26 cellular contexts compared by ENCODE assay signal in the genomic region with DNA sequence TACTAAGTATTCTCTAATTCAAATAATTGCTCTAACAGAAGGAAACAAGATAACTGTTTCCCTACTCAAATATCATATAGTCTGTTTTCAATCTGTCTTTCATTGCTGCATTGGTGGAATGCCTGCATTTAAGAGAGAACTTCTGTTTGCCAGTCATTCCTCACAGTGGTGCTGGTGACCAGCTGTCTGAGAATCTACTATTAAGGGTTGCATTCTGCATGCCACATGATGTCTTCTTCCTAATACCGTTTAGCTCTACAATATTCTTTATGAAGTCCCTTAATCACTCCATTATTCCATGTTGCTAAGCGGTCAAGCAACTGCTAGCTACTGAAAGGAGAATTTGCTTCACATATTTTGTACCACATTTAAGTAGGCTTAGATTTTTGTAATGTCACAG.
A peak's percentile ranks its signal among the peaks of the same experiment; 100 is the strongest.
DNase-seq lines count a peak whose midpoint lies in the region; ATAC-seq, FAIRE-seq and TF ChIP-seq lines count a peak whose summit lies in the region.
"Had no signal": no experiment of that assay in that cellular context is flagged by ENCODE, and none has a peak within 500 bp of the region (broad histone marks: within the 10 kb centered on the region; RNA-seq: fewer than 3 reads in every experiment).

No MANE protein-coding gene starts in this region.

- TF ChIP-seq CTCF in D721Med (IDR thresholded peaks at IDR 0.05; ENCODE audit: insufficient read depth, missing control alignments) (no peak), GM12878 (IDR thresholded peaks at IDR 0.05 in 2 of 3, conservative IDR thresholded peaks at IDR 0.05 in 1 of 3; ENCODE audit: control insufficient read depth in 2 of 3, extremely low read depth in 1 of 3, insufficient read depth in 1 of 3, low read depth in 3 of 3, low read length in 3 of 3) (no peak), kidney (IDR thresholded peaks at IDR 0.05; ENCODE audit: borderline replicate concordance, extremely low read depth, insufficient read depth) (no peak)

- no peak for TF ChIP-seq EP300 in GM12878 (IDR thresholded peaks at IDR 0.05; ENCODE audit: borderline replicate concordance in 1 of 2, control insufficient read depth in 1 of 2, low read depth in 2 of 2, low read length in 2 of 2)

- no peaks in the 10 kb centered on the region for H3K27me3 Mint-ChIP-seq in activated CD4-positive, alpha-beta memory T cell treated with anti-CD3 and anti-CD28 coated beads for 36 hours
- H3K27me3 Mint-ChIP-seq: CD4-positive, CD25-positive, alpha-beta regulatory T cell had no signal

- RAD21 ChIA-PET in GM12878 (lab: Charles Lee; ENCODE audit: unreplicated experiment) = no interaction called here

- CTCF ChIA-PET in GM12878 (lab: Yijun Ruan, JAX) = no interaction called here
- CTCF ChIA-PET in activated CD4-positive, alpha-beta memory T cell treated with anti-CD3 and anti-CD28 coated beads for 36 hours (lab: Charles Lee) = no interaction called here

- H3K27me3 ChIP-seq in GM12878 (replicated peaks in 1 of 2; ENCODE audit: control insufficient read depth in 2 of 2, insufficient read depth in 2 of 2, low read length in 1 of 2) (no peaks in the 10 kb centered on the region), neuron (ENCODE audit: insufficient read depth, low read length) (no peaks in the 10 kb centered on the region)
- H3K27me3 ChIP-seq: BLaER1, SJCRH30 had no signal

- H4K20me1 ChIP-seq in GM12878 (ENCODE audit: control insufficient read depth, insufficient read depth) = no peaks in the 10 kb centered on the region
- H4K20me1 ChIP-seq: BLaER1 had no signal

- H3K9me3 Mint-ChIP-seq in activated CD4-positive, alpha-beta memory T cell treated with anti-CD3 and anti-CD28 coated beads for 36 hours = peaks cover 6% of the 10 kb centered on the region

- H3K27ac Mint-ChIP-seq in activated CD4-positive, alpha-beta memory T cell treated with anti-CD3 and anti-CD28 coated beads for 36 hours = no peak overlapping the region
- H3K27ac Mint-ChIP-seq: CD4-positive, CD25-positive, alpha-beta regulatory T cell; H9; HFFc6 had no signal

- WGBS in GM12878 (ENCODE audit: insufficient coverage, insufficient replicate concordance, low lambda C conversion rate, missing lambda C conversion rate) = 21% methylated on average over 2 of the region's 2 CpGs

- no peak for ATAC-seq in GM12878
- ATAC-seq in left lobe of liver = peak; percentile 72
- ATAC-seq in left colon = no peak
- no peak for ATAC-seq in HG02610 (IDR thresholded peaks at IDR 0.05; ENCODE audit: unreplicated experiment)
- ATAC-seq: PC-3, Right ventricle myocardium inferior had no signal

- no peak overlapping the region for H3K4me3 ChIP-seq in GM12878
- H3K4me3 ChIP-seq in neuron (ENCODE audit: low read length) = no peak overlapping the region
- no peak overlapping the region for H3K4me3 ChIP-seq in kidney (ENCODE audit: low read length in 2 of 2)
- H3K4me3 ChIP-seq: BLaER1, GM23248, SJCRH30 had no signal

- DNase-seq in D721Med (ENCODE audit: insufficient read length, low spot score) (no peak), GM12878 (ENCODE audit: low read depth, low spot score) (no peak), left lobe of liver (ENCODE audit: low spot score) (no peak), left colon (no peak), kidney (no peak)
- DNase-seq in activated CD4-positive, alpha-beta memory T cell treated with anti-CD3 and anti-CD28 coated beads for 36 hours = no peak
- DNase-seq: CD4-positive, CD25-positive, alpha-beta regulatory T cell; DMS53; GM23248; H9; HFFc6; NCI-H1048; NCI-H1417; NCI-H1694; NCI-H2029 treated with DMSO at 0.1 percent for 48 hours; NCI-H446 treated with DMSO at 0.1 percent for 48 hours; NCI-H526; NCI-H82; NK-92 treated with Interleukin-12 subunit alpha and Interleukin-12 subunit beta, amount 100 ng/mL, for 24 hours; PC-3; SJCRH30 had no signal

- peak; percentile 87 for FAIRE-seq in D721Med (lab: Jason Lieb, UNC)
- FAIRE-seq in GM12878 (lab: Jason Lieb, UNC) = no peak
- no peak for FAIRE-seq in kidney (lab: Jason Lieb, UNC)

- 0 out of 2 replicates have a peak, but pooled peaks have one; percentile 1 for TF ChIP-seq RAD21 in GM12878 (IDR thresholded peaks at IDR 0.05; ENCODE audit: insufficient read depth, low read depth, low read length)

- H3K79me2 ChIP-seq in GM12878 (ENCODE audit: control insufficient read depth, insufficient read depth, low read length) = no peaks in the 10 kb centered on the region

- H3K36me3 ChIP-seq in GM12878 (ENCODE audit: control insufficient read depth in 2 of 2, insufficient read depth in 2 of 2, low read length in 1 of 2) (no peaks in the 10 kb centered on the region), neuron (ENCODE audit: insufficient read depth, low read length) (no peaks in the 10 kb centered on the region), kidney (ENCODE audit: control insufficient read depth in 1 of 2, insufficient read depth in 2 of 2, low read length in 2 of 2) (no peaks in the 10 kb centered on the region)
- H3K36me3 ChIP-seq: BLaER1, SJCRH30 had no signal

- SMC1A ChIA-PET in GM12878 (lab: Charles Lee; ENCODE audit: uncharacterized antibody, unreplicated experiment) = interaction anchor here (1.2 kb wide), 1 partner anchor 33 kb away, joined by 3 read pairs; no protein-coding TSS in a partner anchor

- H3K9me3 ChIP-seq in GM12878 (replicated peaks; ENCODE audit: control insufficient read depth, insufficient read depth, low read length) (no peaks in the 10 kb centered on the region), neuron (ENCODE audit: low read length) (peaks cover 3% of the 10 kb centered on the region), kidney (ENCODE audit: control insufficient read depth in 1 of 2, low read length in 2 of 2) (peaks cover 0 to 1% of the 10 kb centered on the region in 2 donors)
- H3K9me3 ChIP-seq: SJCRH30 had no signal

- H3K36me3 Mint-ChIP-seq in activated CD4-positive, alpha-beta memory T cell treated with anti-CD3 and anti-CD28 coated beads for 36 hours = no peaks in the 10 kb centered on the region
- H3K36me3 Mint-ChIP-seq: CD4-positive, CD25-positive, alpha-beta regulatory T cell had no signal

- in situ Hi-C loops in GM12878 (cut with MboI) = no loop called here

- H3K9ac ChIP-seq in GM12878 (ENCODE audit: control insufficient read depth, insufficient read depth, low read length) = no peak overlapping the region
- H3K9ac ChIP-seq in kidney (ENCODE audit: low read length in 2 of 2) = no peak overlapping the region
- H3K9ac ChIP-seq: BLaER1, GM23248 had no signal

- no peaks in the 10 kb centered on the region for H3K4me1 ChIP-seq in GM12878 (ENCODE audit: control insufficient read depth, insufficient read depth, low read length)
- peaks cover 43% of the 10 kb centered on the region for H3K4me1 ChIP-seq in neuron (ENCODE audit: insufficient read depth, low read length)
- H3K4me1 ChIP-seq in kidney (ENCODE audit: control insufficient read depth in 1 of 2, insufficient read depth in 1 of 2, low read depth in 1 of 2, low read length in 2 of 2) = no peaks in the 10 kb centered on the region
- H3K4me1 ChIP-seq: BLaER1, SJCRH30 had no signal

- no TSS peak for BruUV-seq in GM12878 (replicated peaks; lab: Mats Ljungman, UMichigan)

- H3K4me1 Mint-ChIP-seq in activated CD4-positive, alpha-beta memory T cell treated with anti-CD3 and anti-CD28 coated beads for 36 hours (ENCODE audit: low read depth) = no peaks in the 10 kb centered on the region
- H3K4me1 Mint-ChIP-seq: CD4-positive, CD25-positive, alpha-beta regulatory T cell had no signal

- H2AFZ ChIP-seq in GM12878 (ENCODE audit: control insufficient read depth, low read depth, low read length) (no peak overlapping the region), neuron (ENCODE audit: low read depth, low read length) (peak overlapping the region; percentile 4)
- H2AFZ ChIP-seq: GM23248 had no signal

- POLR2A ChIA-PET in GM12878 (lab: Charles Lee) = no interaction called here
- POLR2A ChIA-PET in activated CD4-positive, alpha-beta memory T cell treated with anti-CD3 and anti-CD28 coated beads for 36 hours (lab: Charles Lee) = no interaction called here

- TF ChIP-seq POLR2A in GM12878 (IDR thresholded peaks at IDR 0.05; ENCODE audit: low read depth, low read length) = no peak

- H3K4me2 ChIP-seq in GM12878 (ENCODE audit: control insufficient read depth, insufficient read depth) = no peak overlapping the region
- H3K4me2 ChIP-seq: BLaER1 had no signal

- H3K27ac ChIP-seq in GM12878 (ENCODE audit: control insufficient read depth, insufficient read depth) (no peak overlapping the region), kidney (ENCODE audit: low read depth in 2 of 2, low read length in 2 of 2) (no peak overlapping the region)
- H3K27ac ChIP-seq: BLaER1, GM23248, HL-60, SJCRH30 had no signal

- H3K4me3 Mint-ChIP-seq in activated CD4-positive, alpha-beta memory T cell treated with anti-CD3 and anti-CD28 coated beads for 36 hours = no peak overlapping the region
- H3K4me3 Mint-ChIP-seq: CD4-positive, CD25-positive, alpha-beta regulatory T cell; H9; HFFc6 had no signal

- intact Hi-C loops in GM12878 (cut with micrococcal nuclease; ENCODE audit: unreplicated experiment) = no loop called here
- intact Hi-C loops in left colon (cut with DNase I, micrococcal nuclease) = no loop called here
- intact Hi-C loops in kidney (cut with DNase I) = no loop called here
- intact Hi-C loops in activated CD4-positive, alpha-beta memory T cell treated with anti-CD3 and anti-CD28 coated beads for 36 hours (cut with micrococcal nuclease) = no loop called here

TF ChIP-seq in GM12878, 131 proteins besides CTCF, POLR2A, EP300 and RAD21:
- TF ChIP-seq MEF2B (IDR thresholded peaks at IDR 0.05; ENCODE audit: partially characterized antibody, poor library complexity, severe bottlenecking) = no peak
- TF ChIP-seq ZNF217 (IDR thresholded peaks at IDR 0.05) = no peak
- TF ChIP-seq TBL1XR1 (IDR thresholded peaks at IDR 0.05; ENCODE audit: low read depth, low read length) = no peak
- TF ChIP-seq STAT1 (conservative IDR thresholded peaks at IDR 0.05) = no peak
- TF ChIP-seq KLF5 (IDR thresholded peaks at IDR 0.05; ENCODE audit: partially characterized antibody) = no peak
- no peak for TF ChIP-seq SIN3A (IDR thresholded peaks at IDR 0.05; ENCODE audit: low read depth, low read length)
- TF ChIP-seq RELB (IDR thresholded peaks at IDR 0.05; ENCODE audit: low read depth) = no peak
